9 cellular contexts compared by ENCODE assay signal in genomic region chr5:69024241-69024651, GRCh38.
DNase-seq lines count a peak whose midpoint lies in the region; ATAC-seq and TF ChIP-seq lines count a peak whose summit lies in the region.
"Had no signal": no experiment of that assay in that cellular context is flagged by ENCODE, and none has a peak within 500 bp of the region (broad histone marks: within the 10 kb centered on the region; RNA-seq: fewer than 3 reads in every experiment).

No MANE protein-coding gene starts in this region.

- H3K4me1 ChIP-seq in heart right ventricle (no peaks in the 10 kb centered on the region), stomach (no peaks in the 10 kb centered on the region), gastrocnemius medialis (no peaks in the 10 kb centered on the region)

- intact Hi-C loops in heart right ventricle (cut with DNase I): no loop called here
- intact Hi-C loops in stomach (cut with DNase I; ENCODE audit: low total_unique reads): no loop called here
- intact Hi-C loops in gastrocnemius medialis (cut with DNase I; ENCODE audit: low total_unique reads): no loop called here

- no peak overlapping the region for H3K4me3 Mint-ChIP-seq in WTC11
- H3K4me3 Mint-ChIP-seq: stimulated activated naive B cell treated with anti-CD40 and anti-IgM and Interleukin-4, amounts not matched to agents 10 μg/mL and 1 μg/mL and 100 μg/mL, for 72 hours had no signal

- H3K36me3 ChIP-seq in heart right ventricle: no peaks in the 10 kb centered on the region
- no peaks in the 10 kb centered on the region for H3K36me3 ChIP-seq in stomach
- H3K36me3 ChIP-seq in gastrocnemius medialis: no peaks in the 10 kb centered on the region

- POLR2A ChIA-PET in WTC11 (lab: Charles Lee): no interaction called here

- in situ Hi-C loops in gastrocnemius medialis (cut with MboI; ENCODE audit: low sequenced_read_pairs in 4 of 4): no loop called here

- TF ChIP-seq POLR2A in stomach (IDR thresholded peaks at IDR 0.05): no peak
- no peak for TF ChIP-seq POLR2A in gastrocnemius medialis (IDR thresholded peaks at IDR 0.05)

- peaks cover 2% of the 10 kb centered on the region; the same call in 1 of the 2 replicates for H3K4me1 Mint-ChIP-seq in WTC11

- H3K27ac Mint-ChIP-seq in WTC11: no peak overlapping the region
- H3K27ac Mint-ChIP-seq: stimulated activated naive B cell treated with anti-CD40 and anti-IgM and Interleukin-4, amounts not matched to agents 10 μg/mL and 1 μg/mL and 100 μg/mL, for 72 hours had no signal

- no peaks in the 10 kb centered on the region for H3K9me3 Mint-ChIP-seq in WTC11
- H3K9me3 Mint-ChIP-seq: stimulated activated naive B cell treated with anti-CD40 and anti-IgM and Interleukin-4, amounts not matched to agents 10 μg/mL and 1 μg/mL and 100 μg/mL, for 72 hours had no signal

- H3K27ac ChIP-seq in heart right ventricle: no peak overlapping the region
- no peak overlapping the region for H3K27ac ChIP-seq in stomach
- no peak overlapping the region for H3K27ac ChIP-seq in gastrocnemius medialis

- H3K27me3 ChIP-seq in heart right ventricle (no peaks in the 10 kb centered on the region), stomach (no peaks in the 10 kb centered on the region), gastrocnemius medialis (no peaks in the 10 kb centered on the region)

- no peak for TF ChIP-seq EP300 in stomach (IDR thresholded peaks at IDR 0.05)

- CTCF ChIA-PET in WTC11 (lab: Charles Lee): interaction anchor here (0.6 to 2.4 kb wide), 15 partner anchors 8 to 738 kb away, joined by 3 to 11 read pairs (median 4); partner anchors contain the start of gene SLC30A5

- DNase-seq in stimulated activated CD4-positive, alpha-beta T cell treated with anti-CD3 and anti-CD28 coated beads, Interleukin-2, amount 100 ng/mL, for 4 hours (ENCODE audit: low read depth): peak; percentile 1
- DNase-seq in stimulated activated CD4-positive, alpha-beta T cell treated with anti-CD3 and anti-CD28 coated beads, Interleukin-2, amount 100 ng/mL, for 24 hours: no peak
- DNase-seq in NAMALWA (ENCODE audit: low spot score) (peak; percentile 78), WTC11 (ENCODE audit: low spot score) (peak; percentile 20), heart right ventricle (no peak), stomach (no peak), NCI-H1048 (lab: John Stamatoyannopoulos, UW) (no peak), gastrocnemius medialis (no peak)
- DNase-seq: stimulated activated naive B cell treated with anti-CD40 and anti-IgM and Interleukin-4, amounts not matched to agents 10 μg/mL and 1 μg/mL and 100 μg/mL, for 72 hours had no signal

- H3K36me3 Mint-ChIP-seq in WTC11: no peaks in the 10 kb centered on the region
- H3K36me3 Mint-ChIP-seq: stimulated activated naive B cell treated with anti-CD40 and anti-IgM and Interleukin-4, amounts not matched to agents 10 μg/mL and 1 μg/mL and 100 μg/mL, for 72 hours had no signal

- H3K4me3 ChIP-seq in heart right ventricle (no peak overlapping the region), stomach (no peak overlapping the region), gastrocnemius medialis (no peak overlapping the region)

- TF ChIP-seq CTCF in WTC11 (IDR thresholded peaks at IDR 0.05) (peak; percentile 66), heart right ventricle (IDR thresholded peaks at IDR 0.05) (peak in 8 of 9 donors; percentile 18 to 61 (median 52)), stomach (IDR thresholded peaks at IDR 0.05) (peak in 4 of 7 experiments; percentile 23 to 43 (median 35)), gastrocnemius medialis (IDR thresholded peaks at IDR 0.05 in 4 of 5, conservative IDR thresholded peaks at IDR 0.05 in 1 of 5) (peak in 1 of 5 experiments; percentile 28)

- 50 to 56% methylated on average over 5 of the region's 5 CpGs for WGBS in heart right ventricle, 2 donors
- WGBS in stomach, 5 donors: 43 to 51% (median 47%) methylated on average over 5 of the region's 5 CpGs

- no peaks in the 10 kb centered on the region for H3K9me3 ChIP-seq in heart right ventricle
- H3K9me3 ChIP-seq in stomach: no peaks in the 10 kb centered on the region
- H3K9me3 ChIP-seq in gastrocnemius medialis: no peaks in the 10 kb centered on the region

- H3K27me3 Mint-ChIP-seq in WTC11 (ENCODE audit: low read depth): no peaks in the 10 kb centered on the region; the same call in 1 of the 2 replicates

- peak; percentile 78 for ATAC-seq in WTC11
- peak in 2 of 8 donors; percentile 45 to 53 for ATAC-seq in heart right ventricle
- ATAC-seq in gastrocnemius medialis: no peak

TF ChIP-seq in WTC11, 78 proteins besides CTCF, POLR2A, EP300 and RAD21:
- no peak for TF ChIP-seq ZMAT4 (CRISPR knock-in tag; IDR thresholded peaks at IDR 0.05)
- no peak for TF ChIP-seq CREM (CRISPR knock-in tag; IDR thresholded peaks at IDR 0.05)
- TF ChIP-seq, protein P1, sequence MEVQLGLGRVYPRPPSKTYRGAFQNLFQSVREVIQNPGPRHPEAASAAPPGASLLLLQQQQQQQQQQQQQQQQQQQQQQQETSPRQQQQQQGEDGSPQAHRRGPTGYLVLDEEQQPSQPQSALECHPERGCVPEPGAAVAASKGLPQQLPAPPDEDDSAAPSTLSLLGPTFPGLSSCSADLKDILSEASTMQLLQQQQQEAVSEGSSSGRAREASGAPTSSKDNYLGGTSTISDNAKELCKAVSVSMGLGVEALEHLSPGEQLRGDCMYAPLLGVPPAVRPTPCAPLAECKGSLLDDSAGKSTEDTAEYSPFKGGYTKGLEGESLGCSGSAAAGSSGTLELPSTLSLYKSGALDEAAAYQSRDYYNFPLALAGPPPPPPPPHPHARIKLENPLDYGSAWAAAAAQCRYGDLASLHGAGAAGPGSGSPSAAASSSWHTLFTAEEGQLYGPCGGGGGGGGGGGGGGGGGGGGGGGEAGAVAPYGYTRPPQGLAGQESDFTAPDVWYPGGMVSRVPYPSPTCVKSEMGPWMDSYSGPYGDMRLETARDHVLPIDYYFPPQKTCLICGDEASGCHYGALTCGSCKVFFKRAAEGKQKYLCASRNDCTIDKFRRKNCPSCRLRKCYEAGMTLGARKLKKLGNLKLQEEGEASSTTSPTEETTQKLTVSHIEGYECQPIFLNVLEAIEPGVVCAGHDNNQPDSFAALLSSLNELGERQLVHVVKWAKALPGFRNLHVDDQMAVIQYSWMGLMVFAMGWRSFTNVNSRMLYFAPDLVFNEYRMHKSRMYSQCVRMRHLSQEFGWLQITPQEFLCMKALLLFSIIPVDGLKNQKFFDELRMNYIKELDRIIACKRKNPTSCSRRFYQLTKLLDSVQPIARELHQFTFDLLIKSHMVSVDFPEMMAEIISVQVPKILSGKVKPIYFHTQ (CRISPR knock-in tag; IDR thresholded peaks at IDR 0.05): no peak
- TF ChIP-seq ZNF138 (CRISPR knock-in tag; conservative IDR thresholded peaks at IDR 0.05): no peak
- no peak for TF ChIP-seq ZNF396 (CRISPR knock-in tag; IDR thresholded peaks at IDR 0.05; ENCODE audit: borderline replicate concordance)

Comparison
In these comparisons a context has a peak if more than half of its experiments do, and no peak if none do; other contexts are left out.
1. DNase-seq: peak in stimulated activated CD4-positive, alpha-beta T cell treated with anti-CD3 and anti-CD28 coated beads, Interleukin-2, amount 100 ng/mL, for 4 hours (single experiment), NAMALWA (single experiment) and WTC11 (single experiment); none in stimulated activated CD4-positive, alpha-beta T cell treated with anti-CD3 and anti-CD28 coated beads, Interleukin-2, amount 100 ng/mL, for 24 hours (0 of 2), heart right ventricle (0 of 2), stomach (single experiment), NCI-H1048 (single experiment) and gastrocnemius medialis (0 of 2).